In the genomic region with DNA sequence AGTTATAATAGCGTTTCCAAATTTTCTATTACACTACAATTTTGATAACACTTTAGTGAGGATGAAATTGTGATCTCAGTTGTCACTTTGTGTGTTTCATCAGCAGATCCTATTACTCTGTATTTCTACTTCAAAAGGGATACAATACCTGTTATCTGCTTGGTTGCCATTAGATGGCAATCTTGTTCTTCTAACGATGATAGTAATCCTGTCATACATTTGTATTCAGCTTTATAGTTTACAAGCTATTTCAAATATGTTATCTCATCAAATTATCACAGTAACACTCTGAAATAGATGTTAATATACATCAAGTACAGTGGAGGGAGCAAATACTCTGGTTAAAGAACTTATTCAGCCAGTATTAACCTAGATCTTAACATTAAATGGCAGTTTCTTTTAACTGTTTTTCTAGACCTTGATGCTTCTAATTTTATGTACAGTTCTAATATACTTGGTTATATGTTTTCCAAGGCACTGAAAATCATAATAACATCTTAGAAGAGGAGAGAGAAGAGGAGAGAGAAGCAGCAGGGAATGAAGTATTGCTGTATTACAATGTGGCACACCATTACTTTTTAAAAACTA, we compare ENCODE assay signal across 1 cellular context.
TF ChIP-seq lines count a peak whose summit lies in the region.

No MANE protein-coding gene starts in this region.

TF ChIP-seq in WTC11, 78 proteins besides CTCF, POLR2A, EP300 and RAD21 (continued from another document):
- TF ChIP-seq, protein P1, sequence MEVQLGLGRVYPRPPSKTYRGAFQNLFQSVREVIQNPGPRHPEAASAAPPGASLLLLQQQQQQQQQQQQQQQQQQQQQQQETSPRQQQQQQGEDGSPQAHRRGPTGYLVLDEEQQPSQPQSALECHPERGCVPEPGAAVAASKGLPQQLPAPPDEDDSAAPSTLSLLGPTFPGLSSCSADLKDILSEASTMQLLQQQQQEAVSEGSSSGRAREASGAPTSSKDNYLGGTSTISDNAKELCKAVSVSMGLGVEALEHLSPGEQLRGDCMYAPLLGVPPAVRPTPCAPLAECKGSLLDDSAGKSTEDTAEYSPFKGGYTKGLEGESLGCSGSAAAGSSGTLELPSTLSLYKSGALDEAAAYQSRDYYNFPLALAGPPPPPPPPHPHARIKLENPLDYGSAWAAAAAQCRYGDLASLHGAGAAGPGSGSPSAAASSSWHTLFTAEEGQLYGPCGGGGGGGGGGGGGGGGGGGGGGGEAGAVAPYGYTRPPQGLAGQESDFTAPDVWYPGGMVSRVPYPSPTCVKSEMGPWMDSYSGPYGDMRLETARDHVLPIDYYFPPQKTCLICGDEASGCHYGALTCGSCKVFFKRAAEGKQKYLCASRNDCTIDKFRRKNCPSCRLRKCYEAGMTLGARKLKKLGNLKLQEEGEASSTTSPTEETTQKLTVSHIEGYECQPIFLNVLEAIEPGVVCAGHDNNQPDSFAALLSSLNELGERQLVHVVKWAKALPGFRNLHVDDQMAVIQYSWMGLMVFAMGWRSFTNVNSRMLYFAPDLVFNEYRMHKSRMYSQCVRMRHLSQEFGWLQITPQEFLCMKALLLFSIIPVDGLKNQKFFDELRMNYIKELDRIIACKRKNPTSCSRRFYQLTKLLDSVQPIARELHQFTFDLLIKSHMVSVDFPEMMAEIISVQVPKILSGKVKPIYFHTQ (CRISPR knock-in tag; IDR thresholded peaks at IDR 0.05): no peak
- TF ChIP-seq NR1H2 (CRISPR knock-in tag; IDR thresholded peaks at IDR 0.05): no peak
